Comparison of ENCODE assay signal across 23 cellular contexts in genomic region chr2:242054881-242055801, GRCh38.
DNase-seq lines count a peak whose midpoint lies in the region; ATAC-seq, FAIRE-seq and TF ChIP-seq lines count a peak whose summit lies in the region.
"Had no signal": no experiment of that assay in that cellular context is flagged by ENCODE, and none has a peak within 500 bp of the region (broad histone marks: within the 10 kb centered on the region; RNA-seq: fewer than 3 reads in every experiment).

No MANE protein-coding gene starts in this region.

- no peaks in the 10 kb centered on the region for H3K4me1 Mint-ChIP-seq in endodermal cell
- H3K4me1 Mint-ChIP-seq in neural progenitor cell, result no peaks in the 10 kb centered on the region
- no peaks in the 10 kb centered on the region for H3K4me1 Mint-ChIP-seq in progenitor cell of endocrine pancreas (ENCODE audit: low read depth)
- H3K4me1 Mint-ChIP-seq: CD8-positive, alpha-beta memory T cell had no signal

- peaks cover 13% of the 10 kb centered on the region for H3K4me1 ChIP-seq in HepG2 (ENCODE audit: insufficient read depth, low read length)
- no peaks in the 10 kb centered on the region for H3K4me1 ChIP-seq in right lobe of liver
- no peaks in the 10 kb centered on the region for H3K4me1 ChIP-seq in endodermal cell (ENCODE audit: control insufficient read depth, insufficient read depth, low read length)
- no peaks in the 10 kb centered on the region for H3K4me1 ChIP-seq in neural progenitor cell
- no peaks in the 10 kb centered on the region for H3K4me1 ChIP-seq in aorta (ENCODE audit: control insufficient read depth in 1 of 2, insufficient read depth in 2 of 2, low read length in 2 of 2)

- no peak for FAIRE-seq in HepG2 (lab: Jason Lieb, UNC)
- FAIRE-seq: G401.6, GM18507 had no signal

- H3K4me2 ChIP-seq in HepG2 (ENCODE audit: low read depth, low read length) (0 out of 2 replicates have a peak overlapping the region, but pooled peaks have one; percentile 33), neural progenitor cell (no peak overlapping the region)

- TF ChIP-seq RAD21 in HepG2 (CRISPR knock-in tag; IDR thresholded peaks at IDR 0.05), result no peak

- H3K9me3 ChIP-seq in HepG2 (ENCODE audit: low read length) (no peaks in the 10 kb centered on the region; the same call in 1 of the 2 replicates), right lobe of liver (no peaks in the 10 kb centered on the region), endodermal cell (ENCODE audit: control insufficient read depth, low read length) (peaks cover 8% of the 10 kb centered on the region), neural progenitor cell (ENCODE audit: low read depth) (no peaks in the 10 kb centered on the region), aorta (ENCODE audit: control insufficient read depth, low read length) (peaks cover under 1% of the 10 kb centered on the region)

- H3K27ac ChIP-seq in HepG2 (ENCODE audit: extremely low read length, insufficient read depth, low read length), result no peak overlapping the region
- H3K27ac ChIP-seq in right lobe of liver, result no peak overlapping the region
- H3K27ac ChIP-seq in endodermal cell (ENCODE audit: low read depth, low read length), result no peak overlapping the region
- no peak overlapping the region for H3K27ac ChIP-seq in neural progenitor cell
- H3K27ac ChIP-seq in aorta (ENCODE audit: low read depth in 1 of 2, low read length in 2 of 2), result no peak overlapping the region

- H3K36me3 ChIP-seq in HepG2 (replicated peaks in 1 of 2; ENCODE audit: control insufficient read depth in 1 of 2, insufficient read depth in 2 of 2, low read length in 2 of 2) (no peaks in the 10 kb centered on the region), right lobe of liver (no peaks in the 10 kb centered on the region), endodermal cell (ENCODE audit: control insufficient read depth, insufficient read depth, low read length) (no peaks in the 10 kb centered on the region), neural progenitor cell (no peaks in the 10 kb centered on the region), aorta (ENCODE audit: control insufficient read depth in 1 of 2, insufficient read depth in 2 of 2, low read length in 1 of 2) (no peaks in the 10 kb centered on the region)

- TF ChIP-seq POLR2A in HepG2 (IDR thresholded peaks at IDR 0.05; ENCODE audit: insufficient read depth in 1 of 2, low read depth in 2 of 2, low read length in 2 of 2), result no peak
- TF ChIP-seq POLR2A in right lobe of liver (IDR thresholded peaks at IDR 0.05), result no peak

- H3K27me3 Mint-ChIP-seq in endodermal cell (ENCODE audit: insufficient read depth), result peaks cover 75% of the 10 kb centered on the region
- peaks cover 18% of the 10 kb centered on the region for H3K27me3 Mint-ChIP-seq in neural progenitor cell (ENCODE audit: insufficient read depth, low read depth)
- peaks cover 53% of the 10 kb centered on the region for H3K27me3 Mint-ChIP-seq in progenitor cell of endocrine pancreas

- H3K4me3 ChIP-seq in HepG2 (replicated peaks in 1 of 3; ENCODE audit: insufficient read depth in 1 of 3, low read depth in 2 of 3, low read length in 3 of 3) (no peak overlapping the region), right lobe of liver (no peak overlapping the region), endodermal cell (ENCODE audit: low read length) (no peak overlapping the region), neural progenitor cell (no peak overlapping the region), aorta (ENCODE audit: low read length in 2 of 2) (no peak overlapping the region)

- no peak for ATAC-seq in HepG2
- ATAC-seq in right lobe of liver, result no peak
- ATAC-seq in aorta (ENCODE audit: low FRiP score), result peak; percentile 26
- no peak for ATAC-seq in GM21390 (IDR thresholded peaks at IDR 0.05; ENCODE audit: unreplicated experiment)
- no peak for ATAC-seq in HG02571 (IDR thresholded peaks at IDR 0.05; ENCODE audit: unreplicated experiment)
- ATAC-seq: HCT116 had no signal

- H3K4me3 Mint-ChIP-seq in endodermal cell (no peak overlapping the region), neural progenitor cell (peak overlapping the region; percentile 14), progenitor cell of endocrine pancreas (ENCODE audit: low read depth) (no peak overlapping the region)

- CTCF ChIA-PET in HepG2 (lab: Yijun Ruan, JAX; ENCODE audit: low intra/inter-chr PET ratio, low total read pairs), result no interaction called here

- no TSS peak for BruUV-seq in HepG2 (replicated peaks; lab: Mats Ljungman, UMichigan)

- intact Hi-C loops in HepG2 (cut with micrococcal nuclease; ENCODE audit: unreplicated experiment), result no loop called here
- intact Hi-C loops in right lobe of liver (cut with DNase I), result no loop called here
- intact Hi-C loops in aorta (cut with DNase I), result no loop called here

- no peaks in the 10 kb centered on the region for H3F3A ChIP-seq in neural progenitor cell (ENCODE audit: low read depth)

- no peak overlapping the region for H2AFZ ChIP-seq in HepG2 (ENCODE audit: low read length)
- H2AFZ ChIP-seq in neural progenitor cell (replicated peaks), result no peak overlapping the region

- DNase-seq in HepG2 (ENCODE audit: low spot score) (no peak), right lobe of liver (no peak), endodermal cell (peak; percentile 38), neural progenitor cell (ENCODE audit: low spot score) (no peak), aorta (peak in 1 of 2 donors; percentile 16), progenitor cell of endocrine pancreas (ENCODE audit: low spot score, unreplicated experiment) (no peak)
- DNase-seq: AML-193; C1 segment of cervical spinal cord; Calu3; CD8-positive, alpha-beta memory T cell; DMS153; GOT3; Kasumi-1; NCI-H187; NCI-H2107; NCI-H446 treated with DMSO at 0.1 percent for 48 hours; NCI-H526 treated with DMSO at 0.1 percent for 48 hours; Right ventricle myocardium superior had no signal

- peaks cover 0 to 15% of the 10 kb centered on the region in 2 experiments; a peak in 3 of 5 replicates for H3K27me3 ChIP-seq in HepG2 (ENCODE audit: control insufficient read depth in 1 of 2, insufficient read depth in 2 of 2, low read length in 2 of 2)
- no peaks in the 10 kb centered on the region for H3K27me3 ChIP-seq in right lobe of liver
- peaks cover 38% of the 10 kb centered on the region for H3K27me3 ChIP-seq in endodermal cell (ENCODE audit: control insufficient read depth, insufficient read depth, low read length, poor library complexity, severe bottlenecking)
- H3K27me3 ChIP-seq in neural progenitor cell, result peaks cover 48% of the 10 kb centered on the region
- no peaks in the 10 kb centered on the region for H3K27me3 ChIP-seq in aorta (ENCODE audit: control insufficient read depth in 1 of 2, insufficient read depth in 2 of 2, low read length in 1 of 2)

- H4K20me1 ChIP-seq in HepG2 (ENCODE audit: insufficient read depth, low read length), result no peaks in the 10 kb centered on the region
- no peaks in the 10 kb centered on the region for H4K20me1 ChIP-seq in neural progenitor cell (ENCODE audit: low read depth)

- 84% methylated on average over 38 of the region's 39 CpGs for WGBS in HepG2 (ENCODE audit: low lambda C conversion rate)
- 87% methylated on average over 15 of the region's 39 CpGs for WGBS in right lobe of liver (ENCODE audit: insufficient coverage, low coverage, low lambda C conversion rate, missing lambda C conversion rate)
- WGBS in endodermal cell (ENCODE audit: insufficient coverage in 1 of 2, insufficient read length in 1 of 2), 2 experiments, result 86 to 91% methylated on average over 17 to 39 of the region's 39 CpGs
- WGBS in aorta, 2 donors, result 81 to 82% methylated on average over 36 to 39 of the region's 39 CpGs

- H3K9me3 Mint-ChIP-seq in endodermal cell, result peaks cover 11% of the 10 kb centered on the region
- H3K9me3 Mint-ChIP-seq in neural progenitor cell, result peaks cover 5% of the 10 kb centered on the region
- no peaks in the 10 kb centered on the region for H3K9me3 Mint-ChIP-seq in progenitor cell of endocrine pancreas (ENCODE audit: low read depth)

- H3K9ac ChIP-seq in HepG2 (ENCODE audit: insufficient read depth, low read depth, low read length), result no peak overlapping the region
- no peak overlapping the region for H3K9ac ChIP-seq in endodermal cell (ENCODE audit: extremely low read depth, low read length, poor library complexity, severe bottlenecking)
- H3K9ac ChIP-seq in neural progenitor cell, result no peak overlapping the region

- H3K36me3 Mint-ChIP-seq in endodermal cell (ENCODE audit: low read depth), result no peaks in the 10 kb centered on the region
- no peaks in the 10 kb centered on the region for H3K36me3 Mint-ChIP-seq in neural progenitor cell
- H3K36me3 Mint-ChIP-seq in progenitor cell of endocrine pancreas (ENCODE audit: insufficient read depth), result no peaks in the 10 kb centered on the region

- no peak for TF ChIP-seq EP300 in HepG2 (IDR thresholded peaks at IDR 0.05; ENCODE audit: low read depth in 2 of 2, low read length in 2 of 2)
- TF ChIP-seq EP300 in HepG2 (CRISPR knock-in tag; IDR thresholded peaks at IDR 0.05; ENCODE audit: borderline replicate concordance), result no peak

- H3K79me2 ChIP-seq in HepG2 (ENCODE audit: insufficient read depth, low read length), result no peaks in the 10 kb centered on the region
- H3K79me2 ChIP-seq in neural progenitor cell (ENCODE audit: low read depth), result no peaks in the 10 kb centered on the region

- in situ Hi-C loops in HepG2 (cut with HindIII; ENCODE audit: extremely low pct_ligation_motif_present, low pct_unique_long_range_greater_than_20kb), result no loop called here

- POLR2A ChIA-PET in HepG2 (lab: Yijun Ruan, JAX), result no interaction called here

- no peak overlapping the region for H3K27ac Mint-ChIP-seq in endodermal cell
- no peak overlapping the region for H3K27ac Mint-ChIP-seq in neural progenitor cell
- no peak overlapping the region for H3K27ac Mint-ChIP-seq in progenitor cell of endocrine pancreas
- H3K27ac Mint-ChIP-seq: CD8-positive, alpha-beta memory T cell had no signal

- TF ChIP-seq CTCF in HepG2 (CRISPR knock-in tag; IDR thresholded peaks at IDR 0.05) (no peak), right lobe of liver (IDR thresholded peaks at IDR 0.05) (no peak), endodermal cell (conservative IDR thresholded peaks at IDR 0.05) (no peak), neural progenitor cell (IDR thresholded peaks at IDR 0.05) (no peak), progenitor cell of endocrine pancreas (IDR thresholded peaks at IDR 0.05; ENCODE audit: unreplicated experiment) (no peak)
